In the genomic region with DNA sequence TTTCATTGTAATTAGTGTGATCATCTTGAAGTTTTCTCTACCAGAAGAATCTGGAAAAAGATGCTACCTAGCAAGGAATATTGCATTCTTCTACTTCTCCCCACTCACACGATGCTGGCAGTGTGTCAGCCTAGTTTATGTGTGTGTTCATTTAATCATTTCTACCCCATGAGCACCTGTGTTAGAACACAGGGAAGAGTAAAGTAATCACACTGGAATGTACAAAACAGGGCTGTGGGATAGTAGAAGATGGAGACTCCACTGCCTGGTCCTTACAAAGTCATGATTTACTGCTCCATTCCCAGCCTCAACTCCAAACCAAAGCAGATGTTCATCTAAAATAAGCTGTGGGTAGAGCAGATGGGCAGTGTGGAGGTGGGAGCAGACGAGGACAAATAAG, we compare ENCODE assay signal across 25 cellular contexts. TPM values are rescaled to one million over a fixed set of nuclear protein-coding genes. Genes with fewer than 3 reads are reported as not detected.
"Had no signal": no experiment of that assay in that cellular context is flagged by ENCODE, and none has a peak within 500 bp of the region (broad histone marks: within the 10 kb centered on the region; RNA-seq: fewer than 3 reads in every experiment).

No MANE protein-coding gene starts in this region.

- H3K4me3 Mint-ChIP-seq: effector memory CD8-positive, alpha-beta T cell; natural killer cell; stimulated activated memory B cell treated with anti-CD40 and anti-IgM and Interleukin-4, amounts not matched to agents 10 μg/mL and 1 μg/mL and 100 μg/mL, for 72 hours had no signal

- DNase-seq: cortex of kidney; effector memory CD8-positive, alpha-beta T cell; erythroblast; gastrocnemius medialis; head of caudate nucleus; kidney; left cardiac atrium; left lung; natural killer cell; occipital lobe; ovary; posterior cingulate gyrus; psoas muscle; right cardiac atrium; sigmoid colon; spleen; stimulated activated CD4-positive, alpha-beta T cell treated with anti-CD3 and anti-CD28 coated beads, Interleukin-4, amount 100 ng/mL, for 4 hours; stimulated activated naive CD8-positive, alpha-beta T cell treated with anti-CD3 and anti-CD28 coated beads, Interleukin-15, Interleukin-2, amounts not matched to agents 100 U/mL and 50 U/mL, for 24 hours; substantia nigra; testis; tibial artery; upper lobe of left lung had no signal

- ATAC-seq: effector memory CD8-positive, alpha-beta T cell; gastrocnemius medialis; left cardiac atrium; left lung; natural killer cell; psoas muscle; right cardiac atrium; stimulated activated memory B cell treated with anti-CD40 and anti-IgM and Interleukin-4, amounts not matched to agents 10 μg/mL and 1 μg/mL and 100 μg/mL, for 72 hours; stimulated activated naive CD8-positive, alpha-beta T cell treated with anti-CD3 and anti-CD28 coated beads, Interleukin-15, Interleukin-2, amounts not matched to agents 100 U/mL and 50 U/mL, for 24 hours had no signal

- H3K36me3 Mint-ChIP-seq: natural killer cell; stimulated activated memory B cell treated with anti-CD40 and anti-IgM and Interleukin-4, amounts not matched to agents 10 μg/mL and 1 μg/mL and 100 μg/mL, for 72 hours had no signal

- H3K4me1 ChIP-seq: gastrocnemius medialis, left lung, psoas muscle, sigmoid colon, spleen, testis, tibial artery, upper lobe of left lung had no signal

- H3K4me1 Mint-ChIP-seq: natural killer cell; stimulated activated memory B cell treated with anti-CD40 and anti-IgM and Interleukin-4, amounts not matched to agents 10 μg/mL and 1 μg/mL and 100 μg/mL, for 72 hours had no signal

- H3K27ac Mint-ChIP-seq: effector memory CD8-positive, alpha-beta T cell; natural killer cell; stimulated activated memory B cell treated with anti-CD40 and anti-IgM and Interleukin-4, amounts not matched to agents 10 μg/mL and 1 μg/mL and 100 μg/mL, for 72 hours had no signal

- H3K9me3 Mint-ChIP-seq: effector memory CD8-positive, alpha-beta T cell; natural killer cell; stimulated activated memory B cell treated with anti-CD40 and anti-IgM and Interleukin-4, amounts not matched to agents 10 μg/mL and 1 μg/mL and 100 μg/mL, for 72 hours had no signal

- H3K36me3 ChIP-seq: gastrocnemius medialis, left lung, ovary, sigmoid colon, spleen, tibial artery, upper lobe of left lung had no signal

- H3K27ac ChIP-seq: gastrocnemius medialis, left lung, ovary, psoas muscle, sigmoid colon, skin epidermis, spleen, testis, tibial artery, upper lobe of left lung had no signal

- H3K4me3 ChIP-seq: gastrocnemius medialis, left lung, ovary, psoas muscle, sigmoid colon, skin epidermis, spleen, testis, tibial artery, upper lobe of left lung had no signal

- H3K27me3 ChIP-seq: gastrocnemius medialis, left lung, ovary, sigmoid colon, spleen, testis, tibial artery, upper lobe of left lung had no signal

- H3K9me3 ChIP-seq: gastrocnemius medialis, left lung, ovary, psoas muscle, sigmoid colon, spleen, testis, tibial artery, upper lobe of left lung had no signal

- H3K27me3 Mint-ChIP-seq: effector memory CD8-positive, alpha-beta T cell had no signal

RNA-seq across cellular contexts. Expression of gene RGCC, which starts 47.7 kb away (rescaled TPM):
- polyA plus RNA-seq: neural cell had no signal
